In genomic region chr6:113182370-113183141, GRCh38 we compare ENCODE assay signal across 11 cellular contexts.
DNase-seq lines count a peak whose midpoint lies in the region; ATAC-seq, FAIRE-seq and TF ChIP-seq lines count a peak whose summit lies in the region.
"Had no signal": no experiment of that assay in that cellular context is flagged by ENCODE, and none has a peak within 500 bp of the region (broad histone marks: within the 10 kb centered on the region; RNA-seq: fewer than 3 reads in every experiment).

No MANE protein-coding gene starts in this region.

- H3K4me3 ChIP-seq in choroid plexus epithelial cell (ENCODE audit: low read depth, low read length) (no peak overlapping the region), pancreas (no peak overlapping the region)
- H3K4me3 ChIP-seq: lower lobe of right lung had no signal

- no peaks in the 10 kb centered on the region for H3K36me3 ChIP-seq in pancreas
- H3K36me3 ChIP-seq: lower lobe of right lung had no signal

- TF ChIP-seq CTCF in choroid plexus epithelial cell (conservative IDR thresholded peaks at IDR 0.05; ENCODE audit: low read depth, low read length) (no peak), pancreas (IDR thresholded peaks at IDR 0.05) (no peak)

- 83 to 86% methylated on average over 3 of the region's 3 CpGs for WGBS in pancreas, 2 donors

- H3K4me1 ChIP-seq in pancreas: peaks cover 0 to 3% (median 3%) of the 10 kb centered on the region in 3 donors
- H3K4me1 ChIP-seq: lower lobe of right lung had no signal

- ATAC-seq in HG02678 (IDR thresholded peaks at IDR 0.05; ENCODE audit: unreplicated experiment) (no peak), GM18870 (IDR thresholded peaks at IDR 0.05; ENCODE audit: unreplicated experiment) (no peak), pancreas (no peak)
- ATAC-seq: activated CD4-positive, CD25-positive, alpha-beta regulatory T cell treated with anti-CD3 and anti-CD28 coated beads, Interleukin-2, amount 50 U/mL, for 24 hours; lower lobe of right lung had no signal

- H3K9me3 ChIP-seq in pancreas: no peaks in the 10 kb centered on the region
- H3K9me3 ChIP-seq: lower lobe of right lung had no signal

- no peaks in the 10 kb centered on the region for H3K27me3 ChIP-seq in pancreas

- peak; percentile 59 for DNase-seq in GM03348 (ENCODE audit: low spot score)
- peak; percentile 73 for DNase-seq in NCI-H226
- peak; percentile 86 for DNase-seq in choroid plexus epithelial cell (ENCODE audit: low read depth)
- peak; percentile 60 for DNase-seq in pulmonary artery endothelial cell (ENCODE audit: low read depth, low spot score)
- DNase-seq in activated CD4-positive, alpha-beta T cell treated with anti-CD3 and anti-CD28 coated beads, Interleukin-2, amount 50 U/mL, for 1 hour: no peak
- DNase-seq in pancreas: no peak
- DNase-seq: lower lobe of right lung, NCI-H2107 had no signal

- H3K27ac ChIP-seq in pancreas: no peak overlapping the region
- H3K27ac ChIP-seq: lower lobe of right lung had no signal

- intact Hi-C loops in pancreas (cut with DNase I): no loop called here

- FAIRE-seq in pancreas (lab: Jason Lieb, UNC): no peak

Comparison
In these comparisons a context has a peak if more than half of its experiments do, and no peak if none do; other contexts are left out.
1. DNase-seq: peak in GM03348 (single experiment), NCI-H226 (single experiment), choroid plexus epithelial cell (single experiment) and pulmonary artery endothelial cell (single experiment); none in activated CD4-positive, alpha-beta T cell treated with anti-CD3 and anti-CD28 coated beads, Interleukin-2, amount 50 U/mL, for 1 hour (single experiment) and pancreas (0 of 6).